8 cellular contexts compared by ENCODE assay signal in the genomic region with DNA sequence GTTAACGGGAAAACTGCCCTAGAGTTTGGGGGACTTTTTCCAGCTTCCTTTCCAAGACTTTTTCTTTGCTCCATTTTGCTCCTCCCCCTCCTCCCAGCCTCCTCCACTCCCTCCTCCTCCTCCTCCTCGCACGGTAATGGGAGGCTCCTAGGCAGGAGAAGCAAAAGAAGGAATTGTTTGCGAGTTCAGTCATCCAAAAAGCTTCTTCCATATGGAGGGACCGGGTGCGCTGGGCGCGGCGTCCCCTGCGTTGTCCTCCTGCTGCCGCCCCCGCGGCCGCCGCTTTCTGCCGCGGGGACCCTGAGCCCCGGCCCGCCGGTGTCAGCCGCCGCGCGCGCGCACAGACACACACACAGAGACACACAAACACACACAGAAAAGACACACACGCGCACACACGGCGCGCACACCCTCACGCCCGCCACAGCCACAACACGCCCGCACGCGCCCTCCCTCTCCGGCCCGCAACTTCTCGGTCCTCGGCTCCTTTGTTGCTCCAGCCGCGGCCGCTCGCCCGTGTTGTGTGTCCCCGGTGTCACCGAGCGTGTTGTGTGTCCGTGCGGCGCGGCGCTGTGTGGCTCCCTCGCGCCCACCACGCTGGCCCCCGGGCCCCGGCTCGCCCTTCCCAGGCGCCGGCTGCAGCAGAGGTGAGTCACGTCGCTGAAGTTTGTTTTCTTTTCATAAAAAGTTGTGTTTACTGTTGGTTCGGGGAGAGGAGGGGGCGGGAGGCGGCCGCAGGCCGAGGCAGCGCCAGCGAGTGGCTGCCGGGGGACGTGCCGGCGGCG. TPM values are rescaled to one million over a fixed set of nuclear protein-coding genes. Genes with fewer than 3 reads are reported as not detected.
DNase-seq lines count a peak whose midpoint lies in the region; ATAC-seq, FAIRE-seq and TF ChIP-seq lines count a peak whose summit lies in the region.

A gene with protein sequence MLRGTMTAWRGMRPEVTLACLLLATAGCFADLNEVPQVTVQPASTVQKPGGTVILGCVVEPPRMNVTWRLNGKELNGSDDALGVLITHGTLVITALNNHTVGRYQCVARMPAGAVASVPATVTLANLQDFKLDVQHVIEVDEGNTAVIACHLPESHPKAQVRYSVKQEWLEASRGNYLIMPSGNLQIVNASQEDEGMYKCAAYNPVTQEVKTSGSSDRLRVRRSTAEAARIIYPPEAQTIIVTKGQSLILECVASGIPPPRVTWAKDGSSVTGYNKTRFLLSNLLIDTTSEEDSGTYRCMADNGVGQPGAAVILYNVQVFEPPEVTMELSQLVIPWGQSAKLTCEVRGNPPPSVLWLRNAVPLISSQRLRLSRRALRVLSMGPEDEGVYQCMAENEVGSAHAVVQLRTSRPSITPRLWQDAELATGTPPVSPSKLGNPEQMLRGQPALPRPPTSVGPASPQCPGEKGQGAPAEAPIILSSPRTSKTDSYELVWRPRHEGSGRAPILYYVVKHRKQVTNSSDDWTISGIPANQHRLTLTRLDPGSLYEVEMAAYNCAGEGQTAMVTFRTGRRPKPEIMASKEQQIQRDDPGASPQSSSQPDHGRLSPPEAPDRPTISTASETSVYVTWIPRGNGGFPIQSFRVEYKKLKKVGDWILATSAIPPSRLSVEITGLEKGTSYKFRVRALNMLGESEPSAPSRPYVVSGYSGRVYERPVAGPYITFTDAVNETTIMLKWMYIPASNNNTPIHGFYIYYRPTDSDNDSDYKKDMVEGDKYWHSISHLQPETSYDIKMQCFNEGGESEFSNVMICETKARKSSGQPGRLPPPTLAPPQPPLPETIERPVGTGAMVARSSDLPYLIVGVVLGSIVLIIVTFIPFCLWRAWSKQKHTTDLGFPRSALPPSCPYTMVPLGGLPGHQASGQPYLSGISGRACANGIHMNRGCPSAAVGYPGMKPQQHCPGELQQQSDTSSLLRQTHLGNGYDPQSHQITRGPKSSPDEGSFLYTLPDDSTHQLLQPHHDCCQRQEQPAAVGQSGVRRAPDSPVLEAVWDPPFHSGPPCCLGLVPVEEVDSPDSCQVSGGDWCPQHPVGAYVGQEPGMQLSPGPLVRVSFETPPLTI (plus strand): TSS at position 188 of the 785 bp plus-strand sequence. CDS start 38,246 bp downstream, outside the sequence.

- H3K27me3 ChIP-seq in bronchial epithelial cell (ENCODE audit: control insufficient read depth, insufficient read depth, low read length) (peaks cover 2% of the 10 kb centered on the region), skeletal muscle tissue (ENCODE audit: control insufficient read depth in 3 of 3, insufficient read depth in 3 of 3, low read length in 3 of 3) (peaks cover 11 to 33% (median 25%) of the 10 kb centered on the region in 3 donors)

- peak within 1 kb of the TSS; percentile 72 for H3K27ac ChIP-seq in skeletal muscle tissue (ENCODE audit: low read depth, low read length)

- H3K4me3 ChIP-seq in bronchial epithelial cell (ENCODE audit: low read depth, low read length) (peak within 1 kb of the TSS; percentile 69), skeletal muscle tissue (ENCODE audit: low read length in 3 of 3) (peak within 1 kb of the TSS; percentile 81 to 87 (median 82))

- H3K9ac ChIP-seq in skeletal muscle tissue (ENCODE audit: low read depth in 1 of 3, low read length in 3 of 3): peak within 1 kb of the TSS; percentile 75 to 81 (median 76)

- no peaks in the 10 kb centered on the region for H3K9me3 ChIP-seq in skeletal muscle tissue (ENCODE audit: control insufficient read depth in 3 of 3, low read length in 3 of 3)

- no peaks in the 10 kb centered on the region for H3K36me3 ChIP-seq in bronchial epithelial cell (ENCODE audit: control insufficient read depth, insufficient read depth, low read length)
- peaks cover 0 to 3% (median 0%) of the 10 kb centered on the region in 3 donors for H3K36me3 ChIP-seq in skeletal muscle tissue (ENCODE audit: control insufficient read depth in 3 of 3, insufficient read depth in 3 of 3, low read length in 3 of 3)

- TF ChIP-seq CTCF in bronchial epithelial cell (IDR thresholded peaks at IDR 0.05; ENCODE audit: insufficient read depth, low read length, severe bottlenecking): no peak

- H3K4me1 ChIP-seq in skeletal muscle tissue (ENCODE audit: control insufficient read depth in 3 of 3, insufficient read depth in 3 of 3, low read length in 3 of 3): peaks cover 10 to 19% (median 13%) of the 10 kb centered on the region in 3 donors

- DNase-seq in NCI-H2196 (lab: John Stamatoyannopoulos, UW; ENCODE audit: unreplicated experiment) (peak; percentile 27), NCI-H2196 treated with DMSO at 0.1 percent for 48 hours (lab: John Stamatoyannopoulos, UW; ENCODE audit: unreplicated experiment) (no peak), NCI-H1105 (lab: John Stamatoyannopoulos, UW) (peak; percentile 16), bronchial epithelial cell (ENCODE audit: low read depth) (peak; percentile 48), iris pigment epithelial cell (ENCODE audit: low read depth) (peak; percentile 37), NCI-H2107 treated with DMSO at 0.1 percent for 48 hours (lab: John Stamatoyannopoulos, UW; ENCODE audit: unreplicated experiment) (no peak)

- FAIRE-seq in bronchial epithelial cell (lab: Jason Lieb, UNC): no peak

- ATAC-seq in HG03095 (IDR thresholded peaks at IDR 0.05; ENCODE audit: unreplicated experiment): no peak

RNA-seq across cellular contexts. Expression of the gene that starts here (rescaled TPM):
- total RNA-seq in bronchial epithelial cell: 0.38 and 1.3 TPM in 2 replicates
- 28.7 TPM for total RNA-seq in skeletal muscle tissue

Comparison
In these comparisons a context has a peak if more than half of its experiments do, and no peak if none do; other contexts are left out.
1. RNA of the gene that starts here (total RNA-seq): 28.7 TPM in skeletal muscle tissue (single experiment); 0.38 to 1.3 TPM in bronchial epithelial cell; every median in the first group is over 10 times any median in the second.
2. DNase-seq: peak in NCI-H2196 (single experiment), NCI-H1105 (single experiment), bronchial epithelial cell (single experiment) and iris pigment epithelial cell (single experiment); none in NCI-H2196 treated with DMSO at 0.1 percent for 48 hours (single experiment) and NCI-H2107 treated with DMSO at 0.1 percent for 48 hours (single experiment).